Comparison of ENCODE assay signal across 8 cellular contexts in genomic region chr4:56910172-56910967, GRCh38. TPM values are rescaled to one million over a fixed set of nuclear protein-coding genes. Genes with fewer than 3 reads are reported as not detected.
DNase-seq lines count a peak whose midpoint lies in the region; ATAC-seq and TF ChIP-seq lines count a peak whose summit lies in the region.

No MANE protein-coding gene starts in this region.

- peaks cover 37 to 67% (median 63%) of the 10 kb centered on the region in 4 donors for H3K4me1 ChIP-seq in esophagus muscularis mucosa

- no peak for ATAC-seq in activated CD4-positive, alpha-beta T cell treated with anti-CD3 and anti-CD28 coated beads for 36 hours
- ATAC-seq in WTC11: no peak
- no peak for ATAC-seq in stimulated activated naive CD8-positive, alpha-beta T cell treated with anti-CD3 and anti-CD28 coated beads, Interleukin-15, amount 100 ng/mL, for 72 hours
- no peak for ATAC-seq in HG03432 (IDR thresholded peaks at IDR 0.05; ENCODE audit: unreplicated experiment)

- peak overlapping the region in 1 of 4 donors; percentile 33 for H3K27ac ChIP-seq in esophagus muscularis mucosa (replicated peaks in 1 of 4)

- intact Hi-C loops in activated CD4-positive, alpha-beta T cell treated with anti-CD3 and anti-CD28 coated beads for 36 hours (cut with DNase I, micrococcal nuclease): no loop called here
- intact Hi-C loops in esophagus muscularis mucosa (cut with DNase I): loop anchor here (5.0 kb wide), 1 partner anchor 47 kb away; no protein-coding TSS in a partner anchor

- H3K4me3 Mint-ChIP-seq in activated CD4-positive, alpha-beta T cell treated with anti-CD3 and anti-CD28 coated beads for 36 hours: peak overlapping the region; percentile 99
- peak overlapping the region; percentile 89 for H3K4me3 Mint-ChIP-seq in WTC11
- H3K4me3 Mint-ChIP-seq in stimulated activated naive CD8-positive, alpha-beta T cell treated with anti-CD3 and anti-CD28 coated beads, Interleukin-15, amount 100 ng/mL, for 72 hours: peak overlapping the region; percentile 90

- no peak for TF ChIP-seq CTCF in WTC11 (IDR thresholded peaks at IDR 0.05)
- no peak for TF ChIP-seq CTCF in esophagus muscularis mucosa (IDR thresholded peaks at IDR 0.05)

- POLR2A ChIA-PET in activated CD4-positive, alpha-beta T cell treated with anti-CD3 and anti-CD28 coated beads for 36 hours (lab: Charles Lee): interaction anchor here (0.8 to 1.8 kb wide), 2 partner anchors 68 to 442 kb away, joined by 3 to 18 read pairs; partner anchors contain the start of genes NOA1 and POLR2B
- POLR2A ChIA-PET in WTC11 (lab: Charles Lee): interaction anchor here (0.6 kb wide), 1 partner anchor 11 kb away, joined by 3 read pairs; no protein-coding TSS in a partner anchor

- TF ChIP-seq EP300 in esophagus muscularis mucosa (IDR thresholded peaks at IDR 0.05): no peak

- H3K9me3 ChIP-seq in esophagus muscularis mucosa: no peaks in the 10 kb centered on the region

- H3K4me3 ChIP-seq in esophagus muscularis mucosa: peak overlapping the region in 1 of 4 donors; percentile 89

- no peak for DNase-seq in activated CD4-positive, alpha-beta T cell treated with anti-CD3 and anti-CD28 coated beads for 36 hours
- DNase-seq in activated CD4-positive, alpha-beta T cell treated with anti-CD3 and anti-CD28 coated beads for 1 hour: no peak
- DNase-seq in WTC11 (ENCODE audit: low spot score) (no peak), globus pallidus (ENCODE audit: low spot score) (peak; percentile 20), esophagus muscularis mucosa (ENCODE audit: extremely low spot score) (no peak), middle frontal gyrus (ENCODE audit: extremely low spot score, low spot score) (no peak)
- DNase-seq in stimulated activated naive CD8-positive, alpha-beta T cell treated with anti-CD3 and anti-CD28 coated beads, Interleukin-15, amount 100 ng/mL, for 72 hours: no peak

- peaks cover 0 to 18% (median 0%) of the 10 kb centered on the region in 4 donors for H3K36me3 ChIP-seq in esophagus muscularis mucosa

- H3K36me3 Mint-ChIP-seq in activated CD4-positive, alpha-beta T cell treated with anti-CD3 and anti-CD28 coated beads for 36 hours (ENCODE audit: low read depth): peaks cover 24% of the 10 kb centered on the region
- peaks cover 18% of the 10 kb centered on the region for H3K36me3 Mint-ChIP-seq in WTC11

- no peaks in the 10 kb centered on the region for H3K27me3 Mint-ChIP-seq in activated CD4-positive, alpha-beta T cell treated with anti-CD3 and anti-CD28 coated beads for 36 hours
- peaks cover 16% of the 10 kb centered on the region for H3K27me3 Mint-ChIP-seq in WTC11 (ENCODE audit: low read depth)
- no peaks in the 10 kb centered on the region for H3K27me3 Mint-ChIP-seq in stimulated activated naive CD8-positive, alpha-beta T cell treated with anti-CD3 and anti-CD28 coated beads, Interleukin-15, amount 100 ng/mL, for 72 hours

- TF ChIP-seq POLR2A in esophagus muscularis mucosa (IDR thresholded peaks at IDR 0.05; ENCODE audit: low read depth): no peak

- H3K27ac Mint-ChIP-seq in activated CD4-positive, alpha-beta T cell treated with anti-CD3 and anti-CD28 coated beads for 36 hours: peak overlapping the region; percentile 98
- peak overlapping the region; percentile 45 for H3K27ac Mint-ChIP-seq in WTC11
- H3K27ac Mint-ChIP-seq in stimulated activated naive CD8-positive, alpha-beta T cell treated with anti-CD3 and anti-CD28 coated beads, Interleukin-15, amount 100 ng/mL, for 72 hours: peak overlapping the region; percentile 95 to 97

- H3K9me3 Mint-ChIP-seq in activated CD4-positive, alpha-beta T cell treated with anti-CD3 and anti-CD28 coated beads for 36 hours (ENCODE audit: low read depth): no peaks in the 10 kb centered on the region
- no peaks in the 10 kb centered on the region for H3K9me3 Mint-ChIP-seq in WTC11
- no peaks in the 10 kb centered on the region for H3K9me3 Mint-ChIP-seq in stimulated activated naive CD8-positive, alpha-beta T cell treated with anti-CD3 and anti-CD28 coated beads, Interleukin-15, amount 100 ng/mL, for 72 hours

- peaks cover 55% of the 10 kb centered on the region for H3K4me1 Mint-ChIP-seq in activated CD4-positive, alpha-beta T cell treated with anti-CD3 and anti-CD28 coated beads for 36 hours
- peaks cover 40% of the 10 kb centered on the region for H3K4me1 Mint-ChIP-seq in WTC11
- H3K4me1 Mint-ChIP-seq in stimulated activated naive CD8-positive, alpha-beta T cell treated with anti-CD3 and anti-CD28 coated beads, Interleukin-15, amount 100 ng/mL, for 72 hours: peaks cover 59% of the 10 kb centered on the region

- CTCF ChIA-PET in activated CD4-positive, alpha-beta T cell treated with anti-CD3 and anti-CD28 coated beads for 36 hours (lab: Charles Lee): interaction anchor here (0.6 to 0.7 kb wide), 2 partner anchors 415 to 466 kb away, joined by 3 read pairs; no protein-coding TSS in a partner anchor
- CTCF ChIA-PET in WTC11 (lab: Charles Lee): no interaction called here

- H3K27me3 ChIP-seq in esophagus muscularis mucosa: no peaks in the 10 kb centered on the region

- WGBS in esophagus muscularis mucosa: 70% methylated on average over 6 of the region's 6 CpGs

TF ChIP-seq in WTC11, 78 proteins besides CTCF, POLR2A, EP300 and RAD21:
- TF ChIP-seq NFYB (CRISPR knock-in tag; conservative IDR thresholded peaks at IDR 0.05; ENCODE audit: low read depth) (no peak), TEAD1 (CRISPR knock-in tag; IDR thresholded peaks at IDR 0.05) (no peak), E2F1 (CRISPR knock-in tag; IDR thresholded peaks at IDR 0.05) (no peak), PREB (CRISPR knock-in tag; IDR thresholded peaks at IDR 0.05; ENCODE audit: borderline replicate concordance) (no peak), TEAD4 (CRISPR knock-in tag; IDR thresholded peaks at IDR 0.05) (no peak)
TF ChIP-seq in WTC11: peak in this region for 0.

RNA-seq across cellular contexts. Expression of gene REST, which starts 2.7 kb away (rescaled TPM):
- total RNA-seq in activated CD4-positive, alpha-beta T cell treated with anti-CD3 and anti-CD28 coated beads for 36 hours: 10 to 100 TPM; 44.0 to 44.9 TPM
- total RNA-seq in WTC11 (2021): 73.9 to 76.4 TPM (median 75.1 TPM) in 3 replicates
- 10 to 100 TPM; 24.0 to 37.6 (median 30.1) TPM for total RNA-seq in esophagus muscularis mucosa

Comparison
In these comparisons a context has a peak if more than half of its experiments do, and no peak if none do; other contexts are left out.
1. H3K27ac Mint-ChIP-seq: peak in every context shown above with its lines; median percentile 98 in activated CD4-positive, alpha-beta T cell treated with anti-CD3 and anti-CD28 coated beads for 36 hours; 96 in stimulated activated naive CD8-positive, alpha-beta T cell treated with anti-CD3 and anti-CD28 coated beads, Interleukin-15, amount 100 ng/mL, for 72 hours; 45 in WTC11.